Comparison of ENCODE assay signal across 8 cellular contexts in the genomic region with DNA sequence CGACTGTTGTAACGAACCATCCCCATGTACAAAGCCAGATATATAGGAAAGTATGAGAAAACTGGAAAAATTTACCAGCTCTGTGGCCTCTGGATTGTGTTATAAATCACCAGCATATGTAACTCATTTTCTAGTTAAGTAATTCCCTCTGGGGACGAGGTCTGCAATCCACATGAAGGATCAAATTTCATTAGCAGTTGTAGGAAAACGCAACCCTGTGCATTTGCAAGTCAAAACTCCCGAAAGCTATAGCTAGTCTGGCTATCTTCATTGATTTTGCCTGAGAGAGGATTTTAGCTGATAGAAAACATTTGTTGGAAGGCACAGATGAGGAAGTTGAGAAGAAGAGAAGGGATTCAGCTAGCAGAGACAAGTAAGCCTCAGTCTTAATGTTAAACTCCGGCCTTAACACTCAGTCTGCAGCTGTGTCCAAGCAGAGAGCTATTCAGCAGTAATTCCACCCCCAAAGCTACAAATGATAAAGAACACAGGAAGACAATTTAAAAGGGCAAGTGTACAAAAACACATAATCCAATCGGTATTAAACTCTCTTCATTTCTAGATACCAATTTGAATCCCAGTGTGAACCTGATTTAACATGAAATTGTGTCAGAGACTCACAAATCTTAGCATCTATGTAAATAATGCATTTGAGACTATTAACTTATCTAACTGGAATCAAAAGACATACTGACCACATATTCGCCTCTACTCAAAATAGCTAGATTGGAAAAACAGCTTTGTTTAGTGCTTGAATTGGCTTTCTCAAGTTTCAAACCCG. TPM values are rescaled to one million over a fixed set of nuclear protein-coding genes. Genes with fewer than 3 reads are reported as not detected.
A peak's percentile ranks its signal among the peaks of the same experiment; 100 is the strongest.
DNase-seq lines count a peak whose midpoint lies in the region; ATAC-seq and TF ChIP-seq lines count a peak whose summit lies in the region.

No MANE protein-coding gene starts in this region.

- peak overlapping the region; percentile 65 for H3K27ac ChIP-seq in effector memory CD4-positive, alpha-beta T cell (ENCODE audit: insufficient read depth, low read length, poor library complexity, severe bottlenecking)
- peak overlapping the region; percentile 88 for H3K27ac ChIP-seq in muscle layer of duodenum (ENCODE audit: low read length)

- CTCF ChIA-PET in BJ (lab: Yijun Ruan, JAX), result interaction anchor here (0.6 to 3.0 kb wide), 15 partner anchors 21 to 604 kb away, joined by 3 to 17 read pairs (median 3); a partner anchor contains a TSS

- POLR2A ChIA-PET in BJ (lab: Charles Lee), result interaction anchor here (0.6 to 1.4 kb wide), 5 partner anchors 13 to 36 kb away, joined by 3 to 9 read pairs (median 5); no protein-coding TSS in a partner anchor
- POLR2A ChIA-PET in naive thymus-derived CD8-positive, alpha-beta T cell (lab: Charles Lee), result interaction anchor here (1.3 to 4.7 kb wide), 4 partner anchors 10 to 110 kb away, joined by 4 to 49 read pairs (median 14); a partner anchor contains a TSS

- peaks cover 16% of the 10 kb centered on the region for H3K4me1 ChIP-seq in effector memory CD4-positive, alpha-beta T cell (ENCODE audit: control insufficient read depth, insufficient read depth, low read length, poor library complexity, severe bottlenecking)
- H3K4me1 ChIP-seq in muscle layer of duodenum (ENCODE audit: control insufficient read depth in 1 of 2, insufficient read depth in 2 of 2, low read length in 2 of 2), result peaks cover 0 to 9% of the 10 kb centered on the region in 2 donors

- no peaks in the 10 kb centered on the region for H3K27me3 Mint-ChIP-seq in naive thymus-derived CD8-positive, alpha-beta T cell

- no peak overlapping the region for H3K4me3 Mint-ChIP-seq in naive thymus-derived CD8-positive, alpha-beta T cell

- H3K36me3 Mint-ChIP-seq in naive thymus-derived CD8-positive, alpha-beta T cell, result peaks cover 0 to 11% (median 0%) of the 10 kb centered on the region in 3 donors

- H3K36me3 ChIP-seq in BJ (ENCODE audit: control insufficient read depth, insufficient read depth, low read length) (peaks cover 5% of the 10 kb centered on the region; the same call in 1 of the 2 replicates), muscle layer of duodenum (ENCODE audit: control insufficient read depth in 1 of 2, insufficient read depth in 2 of 2, low read length in 2 of 2) (peaks cover 0 to 11% of the 10 kb centered on the region in 2 donors)
- no peaks in the 10 kb centered on the region for H3K36me3 ChIP-seq in effector memory CD4-positive, alpha-beta T cell (ENCODE audit: control insufficient read depth, insufficient read depth, low read length)

- no peaks in the 10 kb centered on the region for H3K9me3 ChIP-seq in effector memory CD4-positive, alpha-beta T cell (ENCODE audit: control insufficient read depth, low read length)
- H3K9me3 ChIP-seq in muscle layer of duodenum (ENCODE audit: control insufficient read depth in 1 of 2, low read length in 2 of 2), result no peaks in the 10 kb centered on the region

- no peak overlapping the region for H3K27ac Mint-ChIP-seq in naive thymus-derived CD8-positive, alpha-beta T cell

- no peak for TF ChIP-seq CTCF in BJ (IDR thresholded peaks at IDR 0.05; ENCODE audit: insufficient read depth, low read depth, low read length)

- no peak for ATAC-seq in GM21619 (IDR thresholded peaks at IDR 0.05; ENCODE audit: unreplicated experiment)
- no peak for ATAC-seq in naive thymus-derived CD8-positive, alpha-beta T cell

- H3K27me3 ChIP-seq in BJ (ENCODE audit: control insufficient read depth, insufficient read depth, low read length) (no peaks in the 10 kb centered on the region), muscle layer of duodenum (ENCODE audit: low read depth, low read length) (no peaks in the 10 kb centered on the region)
- H3K27me3 ChIP-seq in effector memory CD4-positive, alpha-beta T cell (replicated peaks; ENCODE audit: control insufficient read depth, insufficient read depth, low read length, poor library complexity, severe bottlenecking), result no peaks in the 10 kb centered on the region

- H3K9me3 Mint-ChIP-seq in naive thymus-derived CD8-positive, alpha-beta T cell, result no peaks in the 10 kb centered on the region

- peak overlapping the region; percentile 98 for H3K4me3 ChIP-seq in BJ (ENCODE audit: low read depth, low read length)
- H3K4me3 ChIP-seq in effector memory CD4-positive, alpha-beta T cell (ENCODE audit: insufficient read depth, low read depth, low read length, poor library complexity, severe bottlenecking), result peak overlapping the region; percentile 61
- peak overlapping the region; percentile 64 to 71 for H3K4me3 ChIP-seq in muscle layer of duodenum (ENCODE audit: low read depth in 1 of 2, low read length in 2 of 2)

- H3K4me1 Mint-ChIP-seq in naive thymus-derived CD8-positive, alpha-beta T cell, result peaks cover 14 to 50% (median 41%) of the 10 kb centered on the region in 4 donors

- peak; percentile 79 for DNase-seq in BJ (ENCODE audit: low read depth)
- DNase-seq in H4 (ENCODE audit: low spot score), result peak; percentile 81
- DNase-seq in NCI-H82 (lab: John Stamatoyannopoulos, UW), result peak; percentile 78
- no peak for DNase-seq in effector memory CD4-positive, alpha-beta T cell
- DNase-seq in T1000 (lab: John Stamatoyannopoulos, UW), result no peak
- no peak for DNase-seq in naive thymus-derived CD8-positive, alpha-beta T cell

RNA-seq across cellular contexts. Expression of a gene that starts 54.2 kb away (rescaled TPM):
- polyA plus RNA-seq in BJ (2011; rRNA removed), result 68.0 and 100 TPM in 2 replicates
- 45.5 and 65.3 TPM in 2 replicates for polyA minus RNA-seq in BJ (2011; rRNA and poly(A)+ RNA removed)
- 11.7 and 15.8 TPM in 2 replicates for total RNA-seq in H4 (2014; rRNA removed; shearing (Covaris generic))
- total RNA-seq in naive thymus-derived CD8-positive, alpha-beta T cell, result 10 to 100 TPM; 51.0 to 55.7 TPM
- polyA plus RNA-seq in naive thymus-derived CD8-positive, alpha-beta T cell, result 10 to 100 TPM; 31.0 to 45.0 (median 33.6) TPM

Comparison
In these comparisons a context has a peak if more than half of its experiments do, and no peak if none do; other contexts are left out.
1. DNase-seq: peak in BJ (single experiment), H4 (single experiment) and NCI-H82 (single experiment); none in effector memory CD4-positive, alpha-beta T cell (0 of 3), T1000 (single experiment) and naive thymus-derived CD8-positive, alpha-beta T cell (0 of 10).
2. Peak in every context shown above with its lines, with median percentiles within 50 percentile points of each other: H3K4me3 ChIP-seq.